ENCODE assay signal across 1 cellular context in genomic region chr19:33674575-33675367, GRCh38.
TF ChIP-seq lines count a peak whose summit lies in the region.

No MANE protein-coding gene starts in this region.

TF ChIP-seq in H1, 55 proteins besides CTCF, POLR2A, EP300 and RAD21:
- TF ChIP-seq SIX5 (IDR thresholded peaks at IDR 0.05; ENCODE audit: low read depth, low read length) = no peak
- no peak for TF ChIP-seq EGR1 (IDR thresholded peaks at IDR 0.05; ENCODE audit: borderline replicate concordance, low read depth, low read length)
- no peak for TF ChIP-seq JUN (IDR thresholded peaks at IDR 0.05; ENCODE audit: low read depth, low read length)
